In genomic region chr17:76385892-76386786, GRCh38 we compare ENCODE assay signal across 1 cellular context.
TF ChIP-seq lines count a peak whose summit lies in the region.

No MANE protein-coding gene starts in this region.

TF ChIP-seq in WTC11, 78 proteins besides CTCF, POLR2A, EP300 and RAD21 (continued from another document and continues in another):
- TF ChIP-seq FOXJ3 (CRISPR knock-in tag; IDR thresholded peaks at IDR 0.05; ENCODE audit: borderline replicate concordance) (no peak), ELF4 (CRISPR knock-in tag; IDR thresholded peaks at IDR 0.05; ENCODE audit: low read depth) (peak; percentile 89; the same call in 1 of the 2 replicates), FOXK1 (CRISPR knock-in tag; IDR thresholded peaks at IDR 0.05) (0 out of 2 replicates have a peak, but pooled peaks have one; percentile 45), ZNF232 (CRISPR knock-in tag; IDR thresholded peaks at IDR 0.05) (0 out of 2 replicates have a peak, but pooled peaks have one; percentile 54), SOX15 (CRISPR knock-in tag; IDR thresholded peaks at IDR 0.05) (no peak), SMAD3 (CRISPR knock-in tag; IDR thresholded peaks at IDR 0.05; ENCODE audit: borderline replicate concordance) (peak; percentile 88), NR3C1 (CRISPR knock-in tag; conservative IDR thresholded peaks at IDR 0.05; ENCODE audit: low read depth) (no peak), USF1 (CRISPR knock-in tag; IDR thresholded peaks at IDR 0.05) (peak; percentile 87), FOXP4 (CRISPR knock-in tag; IDR thresholded peaks at IDR 0.05) (peak; percentile 63; the same call in 1 of the 2 replicates), MAX (CRISPR knock-in tag; IDR thresholded peaks at IDR 0.05) (peak; percentile 95), ZNF281 (CRISPR knock-in tag; IDR thresholded peaks at IDR 0.05) (peak; percentile 70; the same call in 1 of the 2 replicates), USF2 (CRISPR knock-in tag; IDR thresholded peaks at IDR 0.05) (peak; percentile 80), IRF2 (CRISPR knock-in tag; IDR thresholded peaks at IDR 0.05; ENCODE audit: borderline replicate concordance, low read depth) (no peak), EMX1 (CRISPR knock-in tag; IDR thresholded peaks at IDR 0.05) (no peak), ESRRA (CRISPR knock-in tag; IDR thresholded peaks at IDR 0.05; ENCODE audit: borderline replicate concordance) (peak; percentile 46; the same call in 1 of the 2 replicates), NFE2L1 (CRISPR knock-in tag; IDR thresholded peaks at IDR 0.05) (peak; percentile 76; the same call in 1 of the 2 replicates), ZNF121 (CRISPR knock-in tag; IDR thresholded peaks at IDR 0.05) (no peak), MLX (CRISPR knock-in tag; IDR thresholded peaks at IDR 0.05) (no peak; the same call in 1 of the 2 replicates), PRDM15 (CRISPR knock-in tag; IDR thresholded peaks at IDR 0.05) (no peak), HMGA2 (CRISPR knock-in tag; IDR thresholded peaks at IDR 0.05) (no peak), ZNF532 (CRISPR knock-in tag; IDR thresholded peaks at IDR 0.05; ENCODE audit: borderline replicate concordance) (peak; percentile 75; the same call in 1 of the 2 replicates), CDX4 (CRISPR knock-in tag; IDR thresholded peaks at IDR 0.05; ENCODE audit: borderline replicate concordance) (no peak), ETV6 (CRISPR knock-in tag; IDR thresholded peaks at IDR 0.05) (no peak), ATF2 (CRISPR knock-in tag; IDR thresholded peaks at IDR 0.05; ENCODE audit: borderline replicate concordance, low read depth) (peak; percentile 76; the same call in 1 of the 2 replicates), NR1H2 (CRISPR knock-in tag; IDR thresholded peaks at IDR 0.05) (no peak), ATF3 (CRISPR knock-in tag; conservative IDR thresholded peaks at IDR 0.05) (peak; percentile 89), TEAD1 (CRISPR knock-in tag; IDR thresholded peaks at IDR 0.05) (peak; percentile 95), TP53 (CRISPR knock-in tag; IDR thresholded peaks at IDR 0.05) (peak; percentile 77; the same call in 1 of the 2 replicates), ZNF396 (CRISPR knock-in tag; IDR thresholded peaks at IDR 0.05; ENCODE audit: borderline replicate concordance) (no peak), JUN (CRISPR knock-in tag; IDR thresholded peaks at IDR 0.05) (peak; percentile 94), ZNF317 (CRISPR knock-in tag; IDR thresholded peaks at IDR 0.05; ENCODE audit: borderline replicate concordance, low read depth) (peak; percentile 69), AFF4 (CRISPR knock-in tag; IDR thresholded peaks at IDR 0.05; ENCODE audit: borderline replicate concordance) (no peak)
